ENCODE assay signal across 10 cellular contexts in the genomic region with DNA sequence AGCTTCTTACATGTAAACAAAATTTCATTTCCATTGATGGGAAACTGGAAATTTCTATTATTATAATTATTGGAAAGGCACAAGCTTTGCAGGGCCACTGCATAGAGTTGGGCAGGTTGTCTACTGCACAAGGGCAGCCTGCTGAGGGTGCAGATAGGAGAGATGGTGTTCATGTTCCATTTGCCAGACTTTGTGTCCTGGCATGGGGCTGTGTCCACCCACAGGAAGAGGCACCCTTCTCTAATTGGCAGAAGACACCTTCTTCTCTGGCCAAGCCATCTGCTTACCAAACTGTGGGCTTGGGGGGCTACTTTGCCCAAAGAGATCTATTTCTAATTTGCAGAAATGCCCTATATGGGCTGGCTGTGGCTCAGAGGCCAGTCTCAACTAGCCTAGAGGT.
"Had no signal": no experiment of that assay in that cellular context is flagged by ENCODE, and none has a peak within 500 bp of the region (broad histone marks: within the 10 kb centered on the region; RNA-seq: fewer than 3 reads in every experiment).

No MANE protein-coding gene starts in this region.

- H3K4me3 ChIP-seq: GM23248, HAP-1, K562 had no signal

- ATAC-seq: HCT116, HepG2, K562 had no signal

- H3K27ac ChIP-seq: GM23248, HL-60 had no signal

- H3K36me3 ChIP-seq: HAP-1 had no signal

- H2AFZ ChIP-seq: GM23248 had no signal

- H3K9me3 ChIP-seq: HAP-1 had no signal

- H3K9ac ChIP-seq: GM23248 had no signal

- DNase-seq: GM23248, GOT3, H7, HFFc6, KG1 had no signal
